ENCODE assay signal across 25 cellular contexts in the genomic region with DNA sequence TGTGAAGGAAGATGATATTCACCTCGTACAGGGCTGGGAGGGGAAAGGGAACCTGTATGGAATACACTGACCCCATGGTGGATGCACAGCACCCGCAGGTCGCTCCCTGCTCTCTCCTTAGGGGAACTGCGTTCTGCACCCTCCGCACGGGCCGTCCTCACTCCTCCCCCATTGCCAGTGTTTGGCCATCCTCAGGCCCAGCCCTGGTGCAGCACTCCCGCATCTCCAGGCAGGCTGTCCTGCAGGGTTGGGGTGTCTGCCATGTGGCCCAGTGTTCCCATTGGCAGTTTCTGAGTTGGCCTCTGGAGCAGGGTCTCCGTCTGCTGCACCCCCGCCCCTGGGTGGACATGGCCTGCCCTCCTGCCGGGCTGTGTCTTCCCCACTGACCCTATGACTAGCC. TPM values are rescaled to one million over a fixed set of nuclear protein-coding genes. Genes with fewer than 3 reads are reported as not detected.
"Had no signal": no experiment of that assay in that cellular context is flagged by ENCODE, and none has a peak within 500 bp of the region (broad histone marks: within the 10 kb centered on the region; RNA-seq: fewer than 3 reads in every experiment).

No MANE protein-coding gene starts in this region.

- H3K79me2 ChIP-seq: parathyroid adenoma had no signal

- DNase-seq: colonic mucosa; effector CD4-positive, alpha-beta T cell; endodermal cell; erythroblast; foreskin keratinocyte; immature natural killer cell; left colon; mesendoderm; naive B cell; right lobe of liver; stimulated activated CD4-positive, alpha-beta T cell treated with anti-CD3 and anti-CD28 coated beads, Interleukin-15, amount 100 ng/mL, for 24 hours; stimulated activated CD4-positive, alpha-beta T cell treated with anti-CD3 and anti-CD28 coated beads, Interleukin-1b, Interleukin-23, amount 100 ng/mL, for 48 hours; stimulated activated CD4-positive, alpha-beta T cell treated with anti-CD3 and anti-CD28 coated beads, Interleukin-4, amount 100 ng/mL, for 24 hours; stimulated activated naive CD4-positive, alpha-beta T cell; stomach; substantia nigra; transverse colon had no signal

- H3K4me1 Mint-ChIP-seq: immature natural killer cell had no signal

- ATAC-seq: foreskin keratinocyte, left colon, right lobe of liver had no signal

- H3K4me3 ChIP-seq: colonic mucosa, prostate gland, right lobe of liver, stomach, thoracic aorta, transverse colon had no signal

- H3K36me3 Mint-ChIP-seq: immature natural killer cell had no signal

- FAIRE-seq: endothelial cell of umbilical vein, keratinocyte had no signal

- H3K36me3 ChIP-seq: colonic mucosa, prostate gland, right lobe of liver, thoracic aorta, transverse colon had no signal

- H3K27me3 Mint-ChIP-seq: naive B cell had no signal

- H3K9me3 ChIP-seq: colonic mucosa, prostate gland, right lobe of liver, stomach, thoracic aorta, transverse colon had no signal

- H2AFZ ChIP-seq: parathyroid adenoma had no signal

- H3K4me1 ChIP-seq: colonic mucosa, foreskin keratinocyte, parathyroid adenoma, prostate gland, right lobe of liver had no signal

- H3K4me3 Mint-ChIP-seq: endodermal cell, immature natural killer cell, nephron had no signal

- H3K27ac Mint-ChIP-seq: endodermal cell, immature natural killer cell, nephron had no signal

- H3K27ac ChIP-seq: colonic mucosa, foreskin keratinocyte, parathyroid adenoma, prostate gland, right lobe of liver, stomach, thoracic aorta, transverse colon had no signal

- H3K27me3 ChIP-seq: colonic mucosa, foreskin keratinocyte, right lobe of liver, stomach, transverse colon had no signal

- H3K9me3 Mint-ChIP-seq: endodermal cell, immature natural killer cell, naive B cell, nephron had no signal

- H3K9ac ChIP-seq: parathyroid adenoma had no signal

RNA-seq across cellular contexts. Expression of gene PARVG, which starts 19.1 kb away (rescaled TPM):
- total RNA-seq: foreskin keratinocyte, lung microvascular endothelial cell, renal cortical epithelial cell had no signal
- polyA plus RNA-seq: endothelial cell of umbilical vein, foreskin keratinocyte, keratinocyte had no signal
